In genomic region chr1:206911064-206911663, GRCh38 we compare ENCODE assay signal across 8 cellular contexts. TPM values are rescaled to one million over a fixed set of nuclear protein-coding genes. Genes with fewer than 3 reads are reported as not detected.
DNase-seq lines count a peak whose midpoint lies in the region; ATAC-seq and TF ChIP-seq lines count a peak whose summit lies in the region.

No MANE protein-coding gene starts in this region.

- no peak overlapping the region for H3K4me2 ChIP-seq in MM.1S (ENCODE audit: low read depth, low read length)
- no peak overlapping the region for H3K4me2 ChIP-seq in osteoblast (ENCODE audit: insufficient read depth, low read length)

- TF ChIP-seq CTCF in cardiac muscle cell (IDR thresholded peaks at IDR 0.05; ENCODE audit: low read depth, low read length) (peak; percentile 77), MM.1S (IDR thresholded peaks at IDR 0.05; ENCODE audit: low read length) (peak; percentile 92), osteoblast (IDR thresholded peaks at IDR 0.05; ENCODE audit: extremely low read depth, low read depth, low read length) (peak; percentile 90)

- no peaks in the 10 kb centered on the region for H3K36me3 ChIP-seq in cardiac muscle cell
- H3K36me3 ChIP-seq in MM.1S (replicated peaks; ENCODE audit: insufficient read depth, low read length): peaks cover 5% of the 10 kb centered on the region; the same call in 1 of the 2 replicates
- no peaks in the 10 kb centered on the region for H3K36me3 ChIP-seq in osteoblast (ENCODE audit: insufficient read depth, low read length)

- peak; percentile 59 for ATAC-seq in T-helper 17 cell
- no peak for ATAC-seq in HG03025 (IDR thresholded peaks at IDR 0.05; ENCODE audit: low FRiP score, unreplicated experiment)

- DNase-seq in cardiac muscle cell (ENCODE audit: low read depth in 1 of 2, low spot score in 1 of 2) (peak; percentile 69 to 82), cardiac septum (ENCODE audit: low spot score) (no peak), MM.1S (peak; percentile 42), T-helper 17 cell (no peak), fibroblast of gingiva (ENCODE audit: low read depth) (peak; percentile 59), osteoblast (ENCODE audit: insufficient read length, low spot score, missing footprints) (peak; percentile 96), GDM1 (lab: John Stamatoyannopoulos, UW) (no peak)

- H3K4me1 ChIP-seq in cardiac muscle cell (ENCODE audit: low read depth) (no peaks in the 10 kb centered on the region), MM.1S (ENCODE audit: low read length) (peaks cover 8% of the 10 kb centered on the region), osteoblast (ENCODE audit: insufficient read depth, low read length) (no peaks in the 10 kb centered on the region)

- H3F3A ChIP-seq in MM.1S (ENCODE audit: insufficient read depth, low read length): peaks cover 9% of the 10 kb centered on the region

- H3K4me3 ChIP-seq in cardiac muscle cell (no peak overlapping the region), MM.1S (ENCODE audit: low read length) (no peak overlapping the region), osteoblast (ENCODE audit: insufficient read depth, low read length) (no peak overlapping the region)

- no peaks in the 10 kb centered on the region for H3K9me2 ChIP-seq in MM.1S (replicated peaks; ENCODE audit: insufficient read depth, low read length)

- no peak overlapping the region for H3K9ac ChIP-seq in MM.1S (ENCODE audit: low read length)

- no peaks in the 10 kb centered on the region for H3K27me3 Mint-ChIP-seq in T-helper 17 cell

- H2AFZ ChIP-seq in MM.1S (ENCODE audit: low read length) (no peak overlapping the region), osteoblast (ENCODE audit: low read length) (no peak overlapping the region)

- H4K20me1 ChIP-seq in MM.1S (ENCODE audit: insufficient read depth, low read length): no peaks in the 10 kb centered on the region
- H4K20me1 ChIP-seq in osteoblast (ENCODE audit: insufficient read depth, low read length): no peaks in the 10 kb centered on the region

- H3K4me3 Mint-ChIP-seq in T-helper 17 cell: peak overlapping the region; percentile 84

- intact Hi-C loops in cardiac septum (cut with DNase I): loop anchor here (2.0 to 5.0 kb wide), 3 partner anchors 46 to 419 kb away; partner anchors contain the start of gene IL20

- H3K27me3 ChIP-seq in cardiac muscle cell (peaks cover 69% of the 10 kb centered on the region), MM.1S (replicated peaks; ENCODE audit: insufficient read depth, low read length) (no peaks in the 10 kb centered on the region), osteoblast (ENCODE audit: insufficient read depth, low read length) (peaks cover 42% of the 10 kb centered on the region)

- H3K9me3 ChIP-seq in cardiac muscle cell (ENCODE audit: low read depth) (no peaks in the 10 kb centered on the region), MM.1S (replicated peaks; ENCODE audit: insufficient read depth, low read length) (no peaks in the 10 kb centered on the region), T-helper 17 cell (ENCODE audit: control insufficient read depth, low read length, poor library complexity, severe bottlenecking) (no peaks in the 10 kb centered on the region), osteoblast (ENCODE audit: low read depth, low read length) (no peaks in the 10 kb centered on the region)

- peaks cover 21% of the 10 kb centered on the region for H3K36me3 Mint-ChIP-seq in T-helper 17 cell (ENCODE audit: low read depth)

- H3K4me1 Mint-ChIP-seq in T-helper 17 cell: peaks cover 63% of the 10 kb centered on the region

- H3K27ac ChIP-seq in cardiac muscle cell: no peak overlapping the region
- no peak overlapping the region for H3K27ac ChIP-seq in MM.1S (ENCODE audit: low read length)
- H3K27ac ChIP-seq in osteoblast (ENCODE audit: low read depth, low read length): no peak overlapping the region

- H3K79me2 ChIP-seq in MM.1S (ENCODE audit: low read length): peaks cover 38% of the 10 kb centered on the region
- no peaks in the 10 kb centered on the region for H3K79me2 ChIP-seq in osteoblast (ENCODE audit: insufficient read depth, low read length)

- H3K27ac Mint-ChIP-seq in T-helper 17 cell: peak overlapping the region; percentile 69

RNA-seq across cellular contexts. Expression of gene FCMR, which starts 10.6 kb away (rescaled TPM):
- total RNA-seq in cardiac muscle cell: not detected in 2 replicates
- polyA plus RNA-seq in cardiac muscle cell: not detected in 2 replicates
- total RNA-seq in cardiac septum: 4.4 TPM
- total RNA-seq in T-helper 17 cell: 100 to 1,000 TPM; 206 to 249 TPM
- 0.29 TPM in 1 of 2 replicates, not detected in the other for total RNA-seq in osteoblast

RNA-seq across cellular contexts. Expression of gene IL24, which starts 13.9 kb away (rescaled TPM):
- total RNA-seq in cardiac muscle cell: not detected in 2 replicates
- not detected in 2 replicates for polyA plus RNA-seq in cardiac muscle cell
- not detected for total RNA-seq in cardiac septum
- total RNA-seq in T-helper 17 cell: not detected
- total RNA-seq in osteoblast: not detected in 2 replicates

RNA-seq across cellular contexts. Expression of gene PIGR, which starts 35.1 kb away (rescaled TPM):
- total RNA-seq in cardiac muscle cell (not detected in 2 replicates), cardiac septum (0.22 TPM), T-helper 17 cell (not detected), osteoblast (not detected in 2 replicates)
- not detected in 2 replicates for polyA plus RNA-seq in cardiac muscle cell

RNA-seq across cellular contexts. Expression of gene IL20, which starts 45.7 kb away (rescaled TPM):
- total RNA-seq in cardiac muscle cell (not detected in 2 replicates), cardiac septum (not detected), T-helper 17 cell (not detected), osteoblast (not detected in 2 replicates)
- polyA plus RNA-seq in cardiac muscle cell: not detected in 2 replicates

RNA-seq across cellular contexts. Expression of gene FCAMR, which starts 59.1 kb away (rescaled TPM):
- total RNA-seq in cardiac muscle cell (not detected in 2 replicates), cardiac septum (not detected), T-helper 17 cell (not detected), osteoblast (not detected in 2 replicates)
- polyA plus RNA-seq in cardiac muscle cell: not detected in 2 replicates

Comparison
In these comparisons a context has a peak if more than half of its experiments do, and no peak if none do; other contexts are left out.
1. DNase-seq: peak in cardiac muscle cell (2 of 2), MM.1S (single experiment), fibroblast of gingiva (single experiment) and osteoblast (single experiment); none in cardiac septum (single experiment), T-helper 17 cell (0 of 3) and GDM1 (single experiment).
2. RNA of gene FCMR, which starts 10.6 kb away (total RNA-seq): 206 to 249 TPM in T-helper 17 cell; 4.4 TPM in cardiac septum (single experiment), not detected in cardiac muscle cell and 0.29 TPM in osteoblast; every median in the first group is over 10 times any median in the second.
3. Peak in every context shown above with its lines, with median percentiles within 50 percentile points of each other: CTCF ChIP-seq.